In genomic region chr1:111142358-111142975, GRCh38 we compare ENCODE assay signal across 14 cellular contexts. TPM values are rescaled to one million over a fixed set of nuclear protein-coding genes. Genes with fewer than 3 reads are reported as not detected.
A peak's percentile ranks its signal among the peaks of the same experiment; 100 is the strongest.
DNase-seq lines count a peak whose midpoint lies in the region; ATAC-seq, FAIRE-seq and TF ChIP-seq lines count a peak whose summit lies in the region.
"Had no signal": no experiment of that assay in that cellular context is flagged by ENCODE, and none has a peak within 500 bp of the region (broad histone marks: within the 10 kb centered on the region; RNA-seq: fewer than 3 reads in every experiment).

No MANE protein-coding gene starts in this region.

- H3K36me3 ChIP-seq in right lobe of liver, result no peaks in the 10 kb centered on the region

- POLR2A ChIA-PET in A549 (lab: Yijun Ruan, JAX), result no interaction called here

- H3K27me3 Mint-ChIP-seq in activated naive CD8-positive, alpha-beta T cell, result no peaks in the 10 kb centered on the region
- H3K27me3 Mint-ChIP-seq: activated CD4-positive, alpha-beta T cell treated with anti-CD3 and anti-CD28 coated beads, Interleukin-2, amount 10 ng/mL, durations not matched to agents 24 days and 14 days; stimulated activated naive CD8-positive, alpha-beta T cell treated with anti-CD3 and anti-CD28 coated beads, Interleukin-15, Interleukin-2, amounts not matched to agents 100 ng/mL and 50 ng/mL, for 24 hours had no signal

- H3K9me3 ChIP-seq in A549, result no peaks in the 10 kb centered on the region
- H3K9me3 ChIP-seq in right lobe of liver, result no peaks in the 10 kb centered on the region

- CTCF ChIA-PET in A549 (lab: Yijun Ruan, JAX), result no interaction called here

- no peak for ATAC-seq in A549
- ATAC-seq in right lobe of liver, result peak; percentile 46 to 61 (median 54)
- no peak for ATAC-seq in GM21825 (IDR thresholded peaks at IDR 0.05; ENCODE audit: unreplicated experiment)
- ATAC-seq in left ventricle myocardium superior, result no peak

- peaks cover 7% of the 10 kb centered on the region for H3K36me3 Mint-ChIP-seq in activated naive CD8-positive, alpha-beta T cell

- TF ChIP-seq POLR2A in A549 (IDR thresholded peaks at IDR 0.05; ENCODE audit: low read length) (no peak), right lobe of liver (IDR thresholded peaks at IDR 0.05) (no peak)

- WGBS in A549 (ENCODE audit: missing lambda C conversion rate), result 79% methylated on average over 5 of the region's 5 CpGs
- WGBS in right lobe of liver (ENCODE audit: insufficient coverage, low coverage, low lambda C conversion rate, missing lambda C conversion rate), result 36% methylated on average over 5 of the region's 5 CpGs

- peak overlapping the region; percentile 64 for H3K27ac Mint-ChIP-seq in activated naive CD8-positive, alpha-beta T cell
- H3K27ac Mint-ChIP-seq: activated naive CD4-positive, alpha-beta T cell treated with anti-CD3 and anti-CD28 coated beads for 36 hours; stimulated activated naive CD8-positive, alpha-beta T cell treated with anti-CD3 and anti-CD28 coated beads, Interleukin-15, Interleukin-2, amounts not matched to agents 100 ng/mL and 50 ng/mL, for 24 hours had no signal

- peak overlapping the region; percentile 63 for H3K4me3 Mint-ChIP-seq in activated naive CD8-positive, alpha-beta T cell

- no peak for TF ChIP-seq RAD21 in A549 (conservative IDR thresholded peaks at IDR 0.05 in 1 of 2, IDR thresholded peaks at IDR 0.05 in 1 of 2)

- no peak overlapping the region for H3K4me3 ChIP-seq in A549
- H3K4me3 ChIP-seq in right lobe of liver, result peak overlapping the region in 2 of 3 donors; percentile 5 to 19

- H3K4me2 ChIP-seq in A549, result peak overlapping the region; percentile 76; the same call in 2 of the 3 replicates

- TF ChIP-seq EP300 in A549 (IDR thresholded peaks at IDR 0.05), result no peak

- H3K4me1 ChIP-seq in A549 (peaks cover 15% of the 10 kb centered on the region; the same call in 2 of the 3 replicates), right lobe of liver (peaks cover 0 to 46% (median 17%) of the 10 kb centered on the region in 4 donors)

- peaks cover 67% of the 10 kb centered on the region for H3K4me1 Mint-ChIP-seq in activated naive CD8-positive, alpha-beta T cell (ENCODE audit: low read depth)

- H3K27me3 ChIP-seq in right lobe of liver, result no peaks in the 10 kb centered on the region

- intact Hi-C loops in right lobe of liver (cut with DNase I) (no loop called here), left ventricle myocardium superior (cut with micrococcal nuclease) (no loop called here)

- no peaks in the 10 kb centered on the region for H3K9me3 Mint-ChIP-seq in activated naive CD8-positive, alpha-beta T cell (ENCODE audit: low read depth)
- H3K9me3 Mint-ChIP-seq: activated CD4-positive, alpha-beta T cell treated with anti-CD3 and anti-CD28 coated beads, Interleukin-2, amount 10 ng/mL, durations not matched to agents 24 days and 14 days; activated naive CD4-positive, alpha-beta T cell treated with anti-CD3 and anti-CD28 coated beads for 36 hours; stimulated activated naive CD8-positive, alpha-beta T cell treated with anti-CD3 and anti-CD28 coated beads, Interleukin-15, Interleukin-2, amounts not matched to agents 100 ng/mL and 50 ng/mL, for 24 hours had no signal

- no peak for FAIRE-seq in A549 (lab: Jason Lieb, UNC)
- peak; percentile 65 for FAIRE-seq in GM19239 (lab: Jason Lieb, UNC)

- DNase-seq in A549 (ENCODE audit: low read depth in 1 of 2, low spot score in 1 of 2), result no peak
- no peak for DNase-seq in GM19239 (ENCODE audit: insufficient read length, low spot score)
- DNase-seq in right lobe of liver, result no peak
- no peak for DNase-seq in superior temporal gyrus (ENCODE audit: extremely low spot score)
- DNase-seq in NCI-H510A (lab: John Stamatoyannopoulos, UW), result no peak
- DNase-seq in left ventricle myocardium superior, result no peak
- DNase-seq: activated CD4-positive, alpha-beta T cell treated with anti-CD3 and anti-CD28 coated beads, Interleukin-2, amount 10 ng/mL, durations not matched to agents 24 days and 14 days; activated naive CD4-positive, alpha-beta T cell treated with anti-CD3 and anti-CD28 coated beads for 36 hours; GF-D8; Kasumi-1; SHP77 had no signal

- H3K27ac ChIP-seq in A549 (no peak overlapping the region), right lobe of liver (peak overlapping the region; percentile 2 to 90 (median 83))

- TF ChIP-seq CTCF in A549 (IDR thresholded peaks at IDR 0.05), result no peak
- no peak for TF ChIP-seq CTCF in right lobe of liver (IDR thresholded peaks at IDR 0.05)

TF ChIP-seq in A549, 52 proteins besides CTCF, POLR2A, EP300 and RAD21:
- TF ChIP-seq NPAS2 (CRISPR knock-in tag; IDR thresholded peaks at IDR 0.05; ENCODE audit: borderline replicate concordance), result no peak
- no peak for TF ChIP-seq PBX3 (IDR thresholded peaks at IDR 0.05)
- TF ChIP-seq RNF2 (IDR thresholded peaks at IDR 0.05; ENCODE audit: borderline replicate concordance, low read depth), result no peak
- TF ChIP-seq JUNB (IDR thresholded peaks at IDR 0.05), result no peak
- TF ChIP-seq NR3C1 (IDR thresholded peaks at IDR 0.05), result no peak
- no peak for TF ChIP-seq KDM1A (IDR thresholded peaks at IDR 0.05; ENCODE audit: low read depth)
- no peak for TF ChIP-seq POLR2AphosphoS2 (conservative IDR thresholded peaks at IDR 0.05; ENCODE audit: low read length)
- no peak for TF ChIP-seq HOXA7 (CRISPR knock-in tag; IDR thresholded peaks at IDR 0.05)
TF ChIP-seq in A549: peak in this region for 0.

RNA-seq across cellular contexts. Expression of gene CEPT1, which starts 2.4 kb away (rescaled TPM):
- polyA plus RNA-seq in A549 (2011; rRNA removed) (26.2 and 26.9 TPM in 2 replicates), A549 (2017; fragmentation: RNase III; extraction: RNeasy Plus Mini Kit Qiagen cat#74134 plus additional on column Dnase treatment) (11.8 to 12.4 TPM (median 12.3 TPM) in 3 replicates)
- 3.8 and 4.6 TPM in 2 replicates for polyA plus RNA-seq in A549 (2012; cell fraction: cytosol; rRNA removed)
- 5.8 and 8.7 TPM in 2 replicates for polyA plus RNA-seq in A549 (2012; cell fraction: nucleus; rRNA removed)
- polyA minus RNA-seq in A549 (2011; rRNA and poly(A)+ RNA removed), result 17.5 and 21.4 TPM in 2 replicates
- total RNA-seq in right lobe of liver (10 to 100 TPM; 21.9 to 35.0 (median 27.8) TPM), left ventricle myocardium superior (14.4 TPM)

RNA-seq across cellular contexts. Expression of gene DRAM2, which starts 2.6 kb away (rescaled TPM):
- polyA plus RNA-seq in A549 (2011; rRNA removed) (69.5 and 99.0 TPM in 2 replicates), A549 (2017; fragmentation: RNase III; extraction: RNeasy Plus Mini Kit Qiagen cat#74134 plus additional on column Dnase treatment) (17.9 to 19.0 TPM (median 18.7 TPM) in 3 replicates)
- polyA plus RNA-seq in A549 (2012; cell fraction: cytosol; rRNA removed), result 12.4 and 13.6 TPM in 2 replicates
- 3.9 and 9.1 TPM in 2 replicates for polyA plus RNA-seq in A549 (2012; cell fraction: nucleus; rRNA removed)
- 16.9 and 20.6 TPM in 2 replicates for polyA minus RNA-seq in A549 (2011; rRNA and poly(A)+ RNA removed)
- total RNA-seq in right lobe of liver (10 to 100 TPM; 16.7 to 37.2 (median 22.9) TPM), left ventricle myocardium superior (38.2 TPM)

RNA-seq across cellular contexts. Expression of gene DENND2D, which starts 58.0 kb away (rescaled TPM):
- polyA plus RNA-seq in A549 (2011; rRNA removed) (3.4 and 3.6 TPM in 2 replicates), A549 (2017; fragmentation: RNase III; extraction: RNeasy Plus Mini Kit Qiagen cat#74134 plus additional on column Dnase treatment) (1.3 to 1.7 TPM (median 1.6 TPM) in 3 replicates)
- 0.83 and 0.96 TPM in 2 replicates for polyA plus RNA-seq in A549 (2012; cell fraction: cytosol; rRNA removed)
- 0.47 and 0.83 TPM in 2 replicates for polyA plus RNA-seq in A549 (2012; cell fraction: nucleus; rRNA removed)
- 3.3 and 3.4 TPM in 2 replicates for polyA minus RNA-seq in A549 (2011; rRNA and poly(A)+ RNA removed)
- total RNA-seq in right lobe of liver (10 to 100 TPM in 5 of 6 experiments, 1 to 10 TPM in 1; 9.6 to 18.6 (median 13.9) TPM), left ventricle myocardium superior (1.3 TPM)

Comparison
In these comparisons a context has a peak if more than half of its experiments do, and no peak if none do; other contexts are left out.
1. ATAC-seq: peak in right lobe of liver (4 of 4); none in A549 (0 of 2), GM21825 (single experiment) and left ventricle myocardium superior (single experiment).
2. H3K27ac ChIP-seq: peak in right lobe of liver (3 of 3); none in A549 (0 of 2).